In the genomic region with DNA sequence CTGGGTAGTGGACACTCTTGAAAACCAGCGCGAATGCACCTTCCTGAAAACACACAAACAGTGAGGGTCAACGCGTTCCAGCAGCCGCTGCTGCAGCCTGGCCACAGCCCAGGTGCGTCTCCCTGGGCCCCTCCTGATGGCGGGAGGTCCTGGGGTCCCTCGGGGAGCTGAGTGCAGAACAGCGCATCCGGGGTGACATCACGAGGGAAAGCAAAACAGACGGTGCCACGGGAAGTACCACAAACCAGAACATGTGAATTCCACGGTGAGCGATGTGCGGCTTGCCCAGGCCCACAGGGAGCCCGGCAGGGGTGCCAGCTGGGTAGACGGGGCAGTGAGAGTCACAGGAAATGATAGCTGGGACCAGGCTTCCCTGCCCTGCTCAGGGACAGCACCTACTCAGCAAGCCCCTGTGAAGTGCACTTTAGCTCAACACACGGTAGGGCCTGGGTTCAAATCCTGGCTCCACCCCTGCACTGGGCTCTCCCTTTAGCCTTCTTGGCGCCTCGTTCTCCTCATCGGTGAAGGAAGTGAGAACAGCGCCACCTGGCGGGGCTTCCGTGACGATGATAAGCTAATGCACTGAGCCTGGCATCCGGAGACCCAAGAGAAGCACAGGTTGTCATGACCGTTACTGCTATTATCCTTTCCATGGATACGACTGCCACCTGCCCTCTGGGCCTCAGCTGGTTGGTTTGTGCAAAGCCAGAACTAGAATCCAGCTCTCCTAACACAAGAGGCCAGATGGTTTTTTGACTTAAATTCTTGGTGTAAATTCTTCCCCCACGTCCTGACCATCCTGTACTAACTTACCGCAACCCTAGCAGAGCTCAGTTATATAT, we compare ENCODE assay signal across 8 cellular contexts. TPM values are rescaled to one million over a fixed set of nuclear protein-coding genes. Genes with fewer than 3 reads are reported as not detected.
DNase-seq lines count a peak whose midpoint lies in the region; ATAC-seq and TF ChIP-seq lines count a peak whose summit lies in the region.

No MANE protein-coding gene starts in this region.

- H3K4me2 ChIP-seq in Loucy (ENCODE audit: low read depth, low read length, poor library complexity, severe bottlenecking), result no peak overlapping the region

- H3K27ac ChIP-seq in prostate gland, result no peak overlapping the region

- H3K27me3 ChIP-seq in Loucy (ENCODE audit: insufficient read depth, low read length, poor library complexity, severe bottlenecking) (no peaks in the 10 kb centered on the region), prostate gland (replicated peaks; ENCODE audit: insufficient read depth) (no peaks in the 10 kb centered on the region)

- 70% methylated on average over 31 of the region's 31 CpGs for WGBS in prostate gland

- H3K4me1 ChIP-seq in Loucy (ENCODE audit: insufficient read depth, low read length, poor library complexity, severe bottlenecking) (no peaks in the 10 kb centered on the region), prostate gland (replicated peaks) (no peaks in the 10 kb centered on the region)

- H3F3A ChIP-seq in Loucy (ENCODE audit: low read depth), result no peaks in the 10 kb centered on the region

- TF ChIP-seq POLR2A in prostate gland (IDR thresholded peaks at IDR 0.05), result no peak

- H3K36me3 ChIP-seq in Loucy (ENCODE audit: insufficient read depth, low read length) (no peaks in the 10 kb centered on the region), prostate gland (no peaks in the 10 kb centered on the region)

- peak; percentile 60 for TF ChIP-seq CTCF in Loucy (conservative IDR thresholded peaks at IDR 0.05; ENCODE audit: low read length)
- peak in 3 of 4 experiments; percentile 57 to 79 (median 60) for TF ChIP-seq CTCF in prostate gland (IDR thresholded peaks at IDR 0.05)

- no peaks in the 10 kb centered on the region for H3K9me2 ChIP-seq in Loucy (replicated peaks; ENCODE audit: low read depth, low read length)

- no peaks in the 10 kb centered on the region for H3K79me2 ChIP-seq in Loucy (ENCODE audit: insufficient read depth, low read length)

- H4K20me1 ChIP-seq in Loucy (ENCODE audit: insufficient read depth, low read length, poor library complexity, severe bottlenecking), result no peaks in the 10 kb centered on the region

- H3K4me3 ChIP-seq in Loucy (ENCODE audit: low read length, poor library complexity, severe bottlenecking) (no peak overlapping the region), prostate gland (no peak overlapping the region)

- DNase-seq in D341Med (ENCODE audit: low spot score) (peak; percentile 85), SK-N-DZ (ENCODE audit: low spot score) (peak; percentile 84), Right ventricle myocardium inferior (ENCODE audit: missing footprints) (peak; percentile 94), prostate gland (ENCODE audit: low spot score) (peak; percentile 63)
- peak; percentile 50 to 83 (median 78) for DNase-seq in activated naive CD4-positive, alpha-beta T cell (lab: John Stamatoyannopoulos, UW)

- H2AFZ ChIP-seq in Loucy (ENCODE audit: low read length), result 0 out of 2 replicates have a peak overlapping the region, but pooled peaks have one; percentile 55

- H3K9me3 ChIP-seq in Loucy (ENCODE audit: insufficient read depth, low read depth, low read length) (no peaks in the 10 kb centered on the region), prostate gland (no peaks in the 10 kb centered on the region)

- ATAC-seq in GM21717 (IDR thresholded peaks at IDR 0.05; ENCODE audit: unreplicated experiment), result peak; percentile 89
- no peak for ATAC-seq in Right ventricle myocardium inferior
- no peak for ATAC-seq in GM18519 (IDR thresholded peaks at IDR 0.05; ENCODE audit: low FRiP score, unreplicated experiment)

- no peak overlapping the region for H3K9ac ChIP-seq in Loucy (ENCODE audit: low read depth, low read length, poor library complexity, severe bottlenecking)

- intact Hi-C loops in Right ventricle myocardium inferior (cut with DNase I) (loop anchor here (5.0 kb wide), 2 partner anchors 36 to 201 kb away; partner anchors contain the start of gene MAPK9), prostate gland (cut with DNase I) (no loop called here)

RNA-seq across cellular contexts. Expression of gene GFPT2, which starts 24.6 kb away (rescaled TPM):
- 5.1 and 6.3 TPM in 2 replicates for polyA plus RNA-seq in SK-N-DZ (2014; cell fraction: cytosol; rRNA removed)
- 5.5 and 19.4 TPM in 2 replicates for polyA plus RNA-seq in SK-N-DZ (2014; cell fraction: nucleus; rRNA removed)
- 15.3 TPM for total RNA-seq in Right ventricle myocardium inferior
- 10 to 100 TPM in 1 of 2 donors, 1 to 10 TPM in 1; 3.2 to 14.0 TPM for total RNA-seq in prostate gland

RNA-seq across cellular contexts. Expression of gene MAPK9, which starts 36.6 kb away (rescaled TPM):
- 23.9 and 27.6 TPM in 2 replicates for polyA plus RNA-seq in SK-N-DZ (2014; cell fraction: cytosol; rRNA removed)
- polyA plus RNA-seq in SK-N-DZ (2014; cell fraction: nucleus; rRNA removed), result 28.9 and 45.1 TPM in 2 replicates
- total RNA-seq in Right ventricle myocardium inferior (41.7 TPM), prostate gland (10 to 100 TPM; 28.8 to 38.5 TPM)
